ENCODE assay signal across 8 cellular contexts in the genomic region with DNA sequence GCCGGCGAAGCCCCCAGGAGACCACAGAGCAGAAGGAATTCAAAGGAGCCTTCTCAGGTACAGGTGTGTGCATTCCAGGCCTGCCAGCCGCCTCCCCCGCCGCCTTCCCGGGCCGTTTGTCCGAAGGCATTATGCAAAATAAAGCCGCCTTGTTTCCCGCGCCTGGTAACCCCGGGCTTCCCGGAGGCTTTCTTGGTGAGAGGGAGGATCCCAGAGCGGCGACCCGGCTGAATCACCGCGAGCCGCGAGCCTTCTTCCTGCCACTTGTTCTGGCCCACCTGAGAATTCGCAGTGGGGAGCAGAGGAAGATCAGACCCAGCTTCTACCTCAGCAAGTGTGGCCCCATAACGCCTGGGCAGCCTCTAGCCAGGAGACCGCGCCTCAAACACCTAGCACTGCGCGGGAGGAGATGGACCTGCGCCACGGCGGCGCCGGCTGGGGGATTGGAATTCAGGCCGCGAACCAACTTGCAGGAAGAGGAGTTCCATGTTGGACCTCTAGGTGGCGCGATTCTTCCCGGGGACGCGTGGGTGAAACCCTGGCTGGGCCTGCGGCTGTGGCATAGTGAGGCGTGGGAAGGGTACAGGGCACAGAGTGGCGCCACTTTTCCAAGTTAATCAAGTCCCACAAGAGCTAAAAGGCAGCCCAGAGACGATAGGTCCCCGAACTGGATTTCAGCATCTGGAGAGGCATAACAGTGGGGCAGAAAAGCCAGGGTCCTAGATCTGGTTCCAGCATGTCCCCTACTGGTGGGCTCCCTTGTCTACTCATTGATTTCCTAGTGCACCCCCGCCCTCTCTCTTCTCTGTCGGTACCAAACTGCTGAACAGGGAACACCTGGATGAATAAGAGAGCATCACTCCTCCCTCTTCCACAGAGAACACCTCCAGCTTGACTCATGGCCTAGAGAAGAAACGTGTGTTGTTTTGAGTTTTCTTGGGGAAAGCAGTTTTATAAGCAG.
DNase-seq lines count a peak whose midpoint lies in the region; ATAC-seq lines count a peak whose summit lies in the region.

No MANE protein-coding gene starts in this region.

- in situ Hi-C loops in KBM-7 (cut with MboI; ENCODE audit: low pct_unique_long_range_greater_than_20kb, low sequenced_read_pairs) = no loop called here

- ATAC-seq in GM21381 (IDR thresholded peaks at IDR 0.05; ENCODE audit: unreplicated experiment) = no peak

- no peaks in the 10 kb centered on the region for H3K36me3 Mint-ChIP-seq in activated CD4-positive, alpha-beta T cell treated with anti-CD3 and anti-CD28 coated beads, Interleukin-2, amount 10 ng/mL, durations not matched to agents 7 days and 5 days (ENCODE audit: low read depth)

- H3K4me3 Mint-ChIP-seq in activated CD4-positive, alpha-beta T cell treated with anti-CD3 and anti-CD28 coated beads, Interleukin-2, amount 10 ng/mL, durations not matched to agents 7 days and 5 days = peak overlapping the region; percentile 39

- H3K27ac Mint-ChIP-seq in activated CD4-positive, alpha-beta T cell treated with anti-CD3 and anti-CD28 coated beads, Interleukin-2, amount 10 ng/mL, durations not matched to agents 7 days and 5 days = no peak overlapping the region

- CTCF ChIA-PET in activated CD4-positive, alpha-beta T cell treated with anti-CD3 and anti-CD28 coated beads, Interleukin-2, amount 10 ng/mL, durations not matched to agents 7 days and 5 days (lab: Charles Lee) = interaction anchor here (0.6 kb wide), 1 partner anchor 43 kb away, joined by 4 read pairs; no protein-coding TSS in a partner anchor

- DNase-seq in DMS 273 (lab: John Stamatoyannopoulos, UW; ENCODE audit: unreplicated experiment) (peak; percentile 85), DMS 273 treated with DMSO at 0.1 percent for 48 hours (lab: John Stamatoyannopoulos, UW) (no peak), KBM-7 (peak; percentile 35), medulla oblongata (ENCODE audit: extremely low spot score) (peak; percentile 11)
- peak; percentile 69 for DNase-seq in activated CD4-positive, alpha-beta T cell treated with anti-CD3 and anti-CD28 coated beads, Interleukin-2, amount 10 ng/mL, durations not matched to agents 7 days and 5 days
- peak; percentile 26 to 33 for DNase-seq in stimulated activated CD8-positive, alpha-beta memory T cell treated with anti-CD3 and anti-CD28 coated beads, Interleukin-15, amount 100 ng/mL, for 4 hours (ENCODE audit: low read depth in 2 of 2)

- H3K27me3 ChIP-seq in ectodermal cell (ENCODE audit: control insufficient read depth, insufficient read depth, low read length, poor library complexity, severe bottlenecking) = peaks cover 44% of the 10 kb centered on the region

- peak overlapping the region; percentile 26 for H3K4me3 ChIP-seq in ectodermal cell (ENCODE audit: insufficient read depth, low read depth, low read length)

- no peaks in the 10 kb centered on the region for H3K9me3 ChIP-seq in ectodermal cell (ENCODE audit: control insufficient read depth, low read length)

- H3K9me3 Mint-ChIP-seq in activated CD4-positive, alpha-beta T cell treated with anti-CD3 and anti-CD28 coated beads, Interleukin-2, amount 10 ng/mL, durations not matched to agents 7 days and 5 days = no peaks in the 10 kb centered on the region

- 8 to 9% methylated on average over 46 of the region's 46 CpGs for WGBS in ectodermal cell, 2 experiments

- peaks cover 16% of the 10 kb centered on the region for H3K4me1 ChIP-seq in ectodermal cell (ENCODE audit: control insufficient read depth, insufficient read depth, low read length)

- no peaks in the 10 kb centered on the region for H3K36me3 ChIP-seq in ectodermal cell (ENCODE audit: control insufficient read depth, insufficient read depth, low read length)

- H3K4me1 Mint-ChIP-seq in activated CD4-positive, alpha-beta T cell treated with anti-CD3 and anti-CD28 coated beads, Interleukin-2, amount 10 ng/mL, durations not matched to agents 7 days and 5 days = no peaks in the 10 kb centered on the region

- peaks cover 17% of the 10 kb centered on the region for H3K27me3 Mint-ChIP-seq in activated CD4-positive, alpha-beta T cell treated with anti-CD3 and anti-CD28 coated beads, Interleukin-2, amount 10 ng/mL, durations not matched to agents 7 days and 5 days

- no peak overlapping the region for H3K27ac ChIP-seq in ectodermal cell (ENCODE audit: insufficient read depth, low read depth, low read length, poor library complexity, severe bottlenecking)

- POLR2A ChIA-PET in activated CD4-positive, alpha-beta T cell treated with anti-CD3 and anti-CD28 coated beads, Interleukin-2, amount 10 ng/mL, durations not matched to agents 7 days and 5 days (lab: Charles Lee) = no interaction called here
